In the genomic region with DNA sequence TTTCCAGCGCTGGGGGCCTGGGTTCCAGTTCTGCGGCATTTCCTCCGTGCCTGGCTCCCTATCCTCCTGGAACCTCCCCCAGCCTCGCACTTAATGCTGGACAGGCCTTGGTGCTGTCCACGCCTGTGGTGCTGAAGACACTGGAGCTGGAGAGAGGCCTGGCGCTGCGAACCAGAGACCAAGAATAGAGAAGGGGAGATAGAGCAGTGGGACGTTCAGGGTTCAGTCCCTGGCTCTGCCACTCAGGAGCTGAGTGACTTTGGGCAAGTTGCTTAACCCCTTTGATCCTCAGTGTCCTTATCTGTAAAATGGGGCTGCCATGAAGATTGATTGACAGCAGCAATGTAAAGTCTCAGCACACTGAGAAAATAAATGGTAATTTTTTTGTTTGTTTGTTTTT, we compare ENCODE assay signal across 10 cellular contexts. TPM values are rescaled to one million over a fixed set of nuclear protein-coding genes. Genes with fewer than 3 reads are reported as not detected.
A peak's percentile ranks its signal among the peaks of the same experiment; 100 is the strongest.
DNase-seq lines count a peak whose midpoint lies in the region; ATAC-seq and TF ChIP-seq lines count a peak whose summit lies in the region.
"Had no signal": no experiment of that assay in that cellular context is flagged by ENCODE, and none has a peak within 500 bp of the region (broad histone marks: within the 10 kb centered on the region; RNA-seq: fewer than 3 reads in every experiment).

No MANE protein-coding gene starts in this region.

- H3K27me3 ChIP-seq in MM.1S (replicated peaks; ENCODE audit: insufficient read depth, low read length): peaks cover 58% of the 10 kb centered on the region
- H3K27me3 ChIP-seq in naive thymus-derived CD4-positive, alpha-beta T cell (ENCODE audit: control insufficient read depth in 2 of 2, insufficient read depth in 2 of 2, low read length in 2 of 2): no peaks in the 10 kb centered on the region

- no peak overlapping the region for H2AFZ ChIP-seq in MM.1S (ENCODE audit: low read length)

- no peaks in the 10 kb centered on the region for H3K79me2 ChIP-seq in MM.1S (ENCODE audit: low read length)

- peak overlapping the region in 4 of 9 donors; percentile 2 to 70 (median 43) for H3K27ac Mint-ChIP-seq in naive thymus-derived CD4-positive, alpha-beta T cell
- H3K27ac Mint-ChIP-seq in activated naive CD8-positive, alpha-beta T cell treated with anti-CD3 and anti-CD28 coated beads, Interleukin-2, amount 50 U/mL, for 24 hours: no peak overlapping the region

- H3K4me3 Mint-ChIP-seq in naive thymus-derived CD4-positive, alpha-beta T cell: no peak overlapping the region
- H3K4me3 Mint-ChIP-seq in activated naive CD8-positive, alpha-beta T cell treated with anti-CD3 and anti-CD28 coated beads, Interleukin-2, amount 50 U/mL, for 24 hours: no peak overlapping the region

- DNase-seq in GM03348 (ENCODE audit: low spot score) (peak; percentile 59), MM.1S (peak; percentile 40), choroid plexus epithelial cell (ENCODE audit: low read depth) (peak; percentile 60), foreskin melanocyte (no peak)
- peak in 1 of 9 donors; percentile 29 for DNase-seq in naive thymus-derived CD4-positive, alpha-beta T cell
- no peak for DNase-seq in activated naive CD8-positive, alpha-beta T cell treated with anti-CD3 and anti-CD28 coated beads, Interleukin-2, amount 50 U/mL, for 24 hours
- DNase-seq: NCI-H526 treated with DMSO at 0.1 percent for 48 hours, retina had no signal

- POLR2A ChIA-PET in naive thymus-derived CD4-positive, alpha-beta T cell (lab: Charles Lee): interaction anchor here (0.8 to 1.1 kb wide), 3 partner anchors 10 to 27 kb away, joined by 3 to 4 read pairs (median 3); no protein-coding TSS in a partner anchor

- no peak overlapping the region for H3K27ac ChIP-seq in MM.1S (ENCODE audit: low read length)
- no peak overlapping the region for H3K27ac ChIP-seq in naive thymus-derived CD4-positive, alpha-beta T cell (ENCODE audit: low read depth, low read length)

- H3K36me3 ChIP-seq in MM.1S (replicated peaks; ENCODE audit: insufficient read depth, low read length): no peaks in the 10 kb centered on the region
- peaks cover 0 to 27% (median 4%) of the 10 kb centered on the region in 3 experiments for H3K36me3 ChIP-seq in naive thymus-derived CD4-positive, alpha-beta T cell (ENCODE audit: control insufficient read depth in 2 of 3, insufficient read depth in 3 of 3, low read length in 3 of 3)

- TF ChIP-seq CTCF in MM.1S (IDR thresholded peaks at IDR 0.05; ENCODE audit: low read length) (no peak), choroid plexus epithelial cell (conservative IDR thresholded peaks at IDR 0.05; ENCODE audit: low read depth, low read length) (no peak)

- H3K27me3 Mint-ChIP-seq in naive thymus-derived CD4-positive, alpha-beta T cell: no peaks in the 10 kb centered on the region
- H3K27me3 Mint-ChIP-seq in activated naive CD8-positive, alpha-beta T cell treated with anti-CD3 and anti-CD28 coated beads, Interleukin-2, amount 50 U/mL, for 24 hours: no peaks in the 10 kb centered on the region

- H3K4me2 ChIP-seq in MM.1S (ENCODE audit: low read depth, low read length): no peak overlapping the region

- no peaks in the 10 kb centered on the region for H4K20me1 ChIP-seq in MM.1S (ENCODE audit: insufficient read depth, low read length)

- CTCF ChIA-PET in naive thymus-derived CD4-positive, alpha-beta T cell (lab: Charles Lee): interaction anchor here (1.3 to 2.0 kb wide), 3 partner anchors 11 to 23 kb away, joined by 4 to 5 read pairs (median 4); no protein-coding TSS in a partner anchor

- peak; percentile 38 for ATAC-seq in naive thymus-derived CD4-positive, alpha-beta T cell
- no peak for ATAC-seq in GM18861 (IDR thresholded peaks at IDR 0.05; ENCODE audit: unreplicated experiment)
- no peak for ATAC-seq in HG03469 (IDR thresholded peaks at IDR 0.05; ENCODE audit: unreplicated experiment)
- no peak for ATAC-seq in activated naive CD8-positive, alpha-beta T cell treated with anti-CD3 and anti-CD28 coated beads, Interleukin-2, amount 50 U/mL, for 24 hours

- H3F3A ChIP-seq in MM.1S (ENCODE audit: insufficient read depth, low read length): no peaks in the 10 kb centered on the region

- peaks cover 0 to 1% (median 0%) of the 10 kb centered on the region in 11 donors for H3K9me3 Mint-ChIP-seq in naive thymus-derived CD4-positive, alpha-beta T cell
- H3K9me3 Mint-ChIP-seq in activated naive CD8-positive, alpha-beta T cell treated with anti-CD3 and anti-CD28 coated beads, Interleukin-2, amount 50 U/mL, for 24 hours: no peaks in the 10 kb centered on the region

- peaks cover 8 to 81% (median 68%) of the 10 kb centered on the region in 7 donors for H3K4me1 Mint-ChIP-seq in naive thymus-derived CD4-positive, alpha-beta T cell
- H3K4me1 Mint-ChIP-seq in activated naive CD8-positive, alpha-beta T cell treated with anti-CD3 and anti-CD28 coated beads, Interleukin-2, amount 50 U/mL, for 24 hours: peaks cover 24% of the 10 kb centered on the region

- no peak overlapping the region for H3K4me3 ChIP-seq in MM.1S (ENCODE audit: low read length)
- no peak overlapping the region for H3K4me3 ChIP-seq in choroid plexus epithelial cell (ENCODE audit: low read depth, low read length)
- no peak overlapping the region for H3K4me3 ChIP-seq in naive thymus-derived CD4-positive, alpha-beta T cell (ENCODE audit: low read length)

- H3K9me2 ChIP-seq in MM.1S (replicated peaks; ENCODE audit: insufficient read depth, low read length): no peaks in the 10 kb centered on the region

- intact Hi-C loops in naive thymus-derived CD4-positive, alpha-beta T cell (cut with micrococcal nuclease): no loop called here

- peaks cover 0 to 35% (median 26%) of the 10 kb centered on the region in 5 donors for H3K36me3 Mint-ChIP-seq in naive thymus-derived CD4-positive, alpha-beta T cell
- no peaks in the 10 kb centered on the region for H3K36me3 Mint-ChIP-seq in activated naive CD8-positive, alpha-beta T cell treated with anti-CD3 and anti-CD28 coated beads, Interleukin-2, amount 50 U/mL, for 24 hours (ENCODE audit: low read depth)

- no peaks in the 10 kb centered on the region for H3K9me3 ChIP-seq in MM.1S (replicated peaks; ENCODE audit: insufficient read depth, low read length)
- no peaks in the 10 kb centered on the region for H3K9me3 ChIP-seq in naive thymus-derived CD4-positive, alpha-beta T cell (ENCODE audit: control insufficient read depth in 2 of 3, low read length in 3 of 3)

- no peak overlapping the region for H3K9ac ChIP-seq in MM.1S (ENCODE audit: low read length)

- H3K4me1 ChIP-seq in MM.1S (ENCODE audit: low read length): no peaks in the 10 kb centered on the region
- H3K4me1 ChIP-seq in naive thymus-derived CD4-positive, alpha-beta T cell (ENCODE audit: control insufficient read depth in 2 of 2, insufficient read depth in 2 of 2, low read length in 2 of 2): peaks cover 19 to 20% of the 10 kb centered on the region in 2 donors

RNA-seq across cellular contexts. Expression of gene SBK1, which starts 11.9 kb away (rescaled TPM):
- total RNA-seq in naive thymus-derived CD4-positive, alpha-beta T cell: 10 to 100 TPM in 4 of 5 experiments, 1 to 10 TPM in 1; 6.0 to 19.9 (median 17.9) TPM
- polyA plus RNA-seq in naive thymus-derived CD4-positive, alpha-beta T cell: 10 to 100 TPM in 1 of 2 donors, 1 to 10 TPM in 1; 4.2 to 10.0 TPM

RNA-seq across cellular contexts. Expression of gene NPIPB6, which starts 59.1 kb away (rescaled TPM):
- total RNA-seq in naive thymus-derived CD4-positive, alpha-beta T cell: 1 to 10 TPM; 2.5 to 7.3 (median 5.6) TPM
- not detected for polyA plus RNA-seq in naive thymus-derived CD4-positive, alpha-beta T cell

Comparison
In these comparisons a context has a peak if more than half of its experiments do, and no peak if none do; other contexts are left out.
1. DNase-seq: peak in GM03348 (single experiment), MM.1S (single experiment) and choroid plexus epithelial cell (single experiment); none in foreskin melanocyte (single experiment) and activated naive CD8-positive, alpha-beta T cell treated with anti-CD3 and anti-CD28 coated beads, Interleukin-2, amount 50 U/mL, for 24 hours (single experiment).